Comparison of ENCODE assay signal across 1 cellular context in the genomic region with DNA sequence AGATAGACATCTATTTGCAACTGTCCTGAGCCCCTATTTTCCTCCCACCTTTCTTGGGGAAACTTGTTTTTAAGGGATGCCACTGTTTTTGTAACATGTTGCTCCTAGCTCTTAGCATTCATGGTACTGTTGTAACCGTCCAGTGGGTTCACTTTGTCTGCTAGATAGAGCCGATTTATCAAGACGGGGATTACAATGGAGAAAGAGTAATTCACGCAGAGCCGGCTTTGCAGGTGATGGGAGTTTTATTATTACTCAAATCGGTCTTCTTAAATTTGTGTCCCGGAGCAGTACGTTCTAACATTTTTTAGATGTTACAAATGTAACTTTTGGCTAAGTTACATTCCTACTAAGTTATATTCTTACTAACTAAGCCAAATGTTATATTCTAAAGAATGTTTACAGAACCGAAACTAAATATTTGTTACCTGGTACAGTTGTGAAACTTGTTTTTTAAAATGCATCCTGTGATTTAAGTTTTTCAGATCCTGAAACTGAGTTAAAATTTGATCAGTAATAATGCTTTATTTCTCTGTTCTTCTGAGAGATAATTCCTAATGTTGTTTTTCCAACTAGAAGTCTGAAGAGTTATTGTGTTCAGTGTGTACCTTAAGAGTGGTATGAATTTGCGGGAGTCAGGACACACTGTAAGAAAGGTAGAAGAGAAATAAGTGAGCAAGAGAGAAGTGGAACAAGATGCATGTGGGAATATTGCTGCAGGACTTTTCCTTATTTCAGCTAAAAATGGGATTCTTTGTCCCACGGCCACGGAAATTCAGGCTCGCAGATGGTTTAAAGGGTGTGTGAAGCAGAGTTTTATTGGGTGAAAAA.
TF ChIP-seq lines count a peak whose summit lies in the region.

No MANE protein-coding gene starts in this region.

TF ChIP-seq in HEK293, 187 proteins besides CTCF, POLR2A, EP300 and RAD21 (continued from another document):
- TF ChIP-seq, protein P1, sequence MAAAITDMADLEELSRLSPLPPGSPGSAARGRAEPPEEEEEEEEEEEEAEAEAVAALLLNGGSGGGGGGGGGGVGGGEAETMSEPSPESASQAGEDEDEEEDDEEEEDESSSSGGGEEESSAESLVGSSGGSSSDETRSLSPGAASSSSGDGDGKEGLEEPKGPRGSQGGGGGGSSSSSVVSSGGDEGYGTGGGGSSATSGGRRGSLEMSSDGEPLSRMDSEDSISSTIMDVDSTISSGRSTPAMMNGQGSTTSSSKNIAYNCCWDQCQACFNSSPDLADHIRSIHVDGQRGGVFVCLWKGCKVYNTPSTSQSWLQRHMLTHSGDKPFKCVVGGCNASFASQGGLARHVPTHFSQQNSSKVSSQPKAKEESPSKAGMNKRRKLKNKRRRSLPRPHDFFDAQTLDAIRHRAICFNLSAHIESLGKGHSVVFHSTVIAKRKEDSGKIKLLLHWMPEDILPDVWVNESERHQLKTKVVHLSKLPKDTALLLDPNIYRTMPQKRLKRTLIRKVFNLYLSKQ (tag by site-specific recombination; IDR thresholded peaks at IDR 0.05; ENCODE audit: borderline replicate concordance): no peak
- TF ChIP-seq ZNF274 (IDR thresholded peaks at IDR 0.05; ENCODE audit: low read length) (no peak), ZNF274 (tag by site-specific recombination; IDR thresholded peaks at IDR 0.05; ENCODE audit: borderline replicate concordance) (no peak), ZNF629 (tag by site-specific recombination; IDR thresholded peaks at IDR 0.05) (no peak), ZNF677 (tag by site-specific recombination; IDR thresholded peaks at IDR 0.05) (no peak), ZNF391 (tag by site-specific recombination; IDR thresholded peaks at IDR 0.05; ENCODE audit: borderline replicate concordance, low read depth) (no peak), GLIS1 (tag by site-specific recombination; IDR thresholded peaks at IDR 0.05) (no peak)
